Comparison of ENCODE assay signal across 8 cellular contexts in genomic region chr4:973431-974397, GRCh38. TPM values are rescaled to one million over a fixed set of nuclear protein-coding genes. Genes with fewer than 3 reads are reported as not detected.
DNase-seq lines count a peak whose midpoint lies in the region; TF ChIP-seq lines count a peak whose summit lies in the region.

Gene DGKQ (minus strand): TSS chr4:973569. CDS start chr4:973482, 87 bp downstream.

- peaks cover 3% of the 10 kb centered on the region; the same call in 1 of the 2 replicates for H3K27me3 ChIP-seq in H9 (ENCODE audit: insufficient read depth, low read length)

- no peaks in the 10 kb centered on the region for H3K79me1 ChIP-seq in H9 (ENCODE audit: insufficient read depth, low read depth, low read length, poor library complexity, severe bottlenecking)

- peaks cover 29% of the 10 kb centered on the region for H3K27me3 Mint-ChIP-seq in H9 (ENCODE audit: low read depth)

- no peak within 1 kb of the TSS for H4K5ac ChIP-seq in H9 (ENCODE audit: insufficient read length, low read depth, low read length)

- no peak within 1 kb of the TSS for H3K4ac ChIP-seq in H9 (ENCODE audit: low read depth, low read length)

- no peak within 1 kb of the TSS for H2BK20ac ChIP-seq in H9 (ENCODE audit: low read depth, low read length, poor library complexity, severe bottlenecking)

- H3T11ph ChIP-seq in H9 (ENCODE audit: low read length): no peak within 1 kb of the TSS

- H3K27ac ChIP-seq in H9 (ENCODE audit: insufficient read length, low read depth, low read length): no peak within 1 kb of the TSS
- peak within 1 kb of the TSS; percentile 59; the same call in 1 of the 2 replicates for H3K27ac ChIP-seq in VCaP
- H3K27ac ChIP-seq in skin epidermis: peak within 1 kb of the TSS in 18 of 21 experiments; percentile 2 to 80 (median 50)

- H3K56ac ChIP-seq in H9 (ENCODE audit: insufficient read length, low read depth, low read length): no peak within 1 kb of the TSS

- peaks cover 0 to 2% of the 10 kb centered on the region in 2 experiments; a peak in 1 of 4 replicates for H3K4me1 Mint-ChIP-seq in H9

- no peak within 1 kb of the TSS; the same call in 1 of the 2 replicates for H3K14ac ChIP-seq in H9 (ENCODE audit: insufficient read depth, low read length)

- H3K27ac Mint-ChIP-seq in H9: no peak within 1 kb of the TSS

- no peak within 1 kb of the TSS for H2BK5ac ChIP-seq in H9 (ENCODE audit: insufficient read length, low read length)

- H3K18ac ChIP-seq in H9 (ENCODE audit: insufficient read length, low read depth, low read length): no peak within 1 kb of the TSS

- peak within 1 kb of the TSS; percentile 54 to 82 (median 72) for H3K4me3 ChIP-seq in skin epidermis

- H4K8ac ChIP-seq in H9 (replicated peaks; ENCODE audit: insufficient read length, low read depth, low read length): no peak within 1 kb of the TSS

- H3K4me1 ChIP-seq in H9 (ENCODE audit: insufficient read depth, low read length): no peaks in the 10 kb centered on the region

- no peaks in the 10 kb centered on the region for H3K9me3 ChIP-seq in H9 (ENCODE audit: control insufficient read depth, low read depth, low read length)

- no peak within 1 kb of the TSS for H3K9ac ChIP-seq in H9 (ENCODE audit: extremely low read depth, insufficient read length, low read length)

- H3K4me2 ChIP-seq in H9 (ENCODE audit: insufficient read depth, insufficient read length, low read length): peak within 1 kb of the TSS; percentile 56

- no peak within 1 kb of the TSS for H2AK5ac ChIP-seq in H9 (ENCODE audit: insufficient read length, low read length)

- H3K36me3 Mint-ChIP-seq in H9 (ENCODE audit: insufficient read depth in 1 of 3, low read depth in 3 of 3): no peaks in the 10 kb centered on the region

- no peak within 1 kb of the TSS for H2BK15ac ChIP-seq in H9 (ENCODE audit: low read depth, low read length)

- H4K20me1 ChIP-seq in H9 (ENCODE audit: control insufficient read depth, insufficient read depth, insufficient read length): no peaks in the 10 kb centered on the region

- H2BK120ac ChIP-seq in H9 (ENCODE audit: low read depth, low read length, poor library complexity, severe bottlenecking): no peak within 1 kb of the TSS

- peak within 1 kb of the TSS; percentile 48 to 63 for H3K4me3 Mint-ChIP-seq in H9

- no peaks in the 10 kb centered on the region for H3K79me2 ChIP-seq in H9 (ENCODE audit: insufficient read depth, low read length)

- H3K9me3 Mint-ChIP-seq in H9: peaks cover 5 to 8% of the 10 kb centered on the region in 2 experiments; a peak in 3 of 5 replicates

- H4K91ac ChIP-seq in H9 (ENCODE audit: insufficient read length, low read depth, low read length): no peak within 1 kb of the TSS

- no CpG with 5 or more reads among the region's 123 CpGs for WGBS in H9 (ENCODE audit: extremely low coverage, insufficient read length, low lambda C conversion rate)

- DNase-seq in G401 (ENCODE audit: low spot score): peak; percentile 89
- peak; percentile 79 for DNase-seq in H9
- DNase-seq in NAMALWA (ENCODE audit: low spot score): peak; percentile 82
- DNase-seq in T47D (ENCODE audit: low read depth in 1 of 2, low spot score in 1 of 2): peak; percentile 90 to 97
- peak; percentile 100 for DNase-seq in iPS-NIHi11 (ENCODE audit: low spot score)
- no peak for DNase-seq in NCI-H1105 treated with DMSO at 0.1 percent for 48 hours (lab: John Stamatoyannopoulos, UW)

- no peak within 1 kb of the TSS for H2BK12ac ChIP-seq in H9 (ENCODE audit: insufficient read length, low read depth, low read length)

- in situ Hi-C loops in G401 (cut with HindIII; ENCODE audit: low sequenced_read_pairs) (loop anchor here (5.0 to 10.0 kb wide), 2 partner anchors 41 to 61 kb away; partner anchors contain the start of genes GAK and TMEM175), T47D (cut with HindIII; ENCODE audit: low pct_unique_long_range_greater_than_20kb, low sequenced_read_pairs) (no loop called here)

- peaks cover 5% of the 10 kb centered on the region for H3K23me2 ChIP-seq in H9 (ENCODE audit: insufficient read length, low read depth, low read length, poor library complexity, severe bottlenecking)

- TF ChIP-seq CTCF in H9 (conservative IDR thresholded peaks at IDR 0.05) (no peak), VCaP (conservative IDR thresholded peaks at IDR 0.05) (no peak)

- no peak within 1 kb of the TSS for H2AFZ ChIP-seq in H9 (ENCODE audit: low read length)

- no peak within 1 kb of the TSS for H3K23ac ChIP-seq in H9 (ENCODE audit: insufficient read length, low read depth, low read length)

RNA-seq across cellular contexts. Expression of gene DGKQ, which starts in this region (rescaled TPM):
- 11.0 and 12.9 TPM in 2 replicates for total RNA-seq in G401 (2014; rRNA removed; shearing (Covaris generic))
- 11.4 and 12.4 TPM in 2 replicates for total RNA-seq in H9 (2021)
